Comparison of ENCODE assay signal across 8 cellular contexts in the genomic region with DNA sequence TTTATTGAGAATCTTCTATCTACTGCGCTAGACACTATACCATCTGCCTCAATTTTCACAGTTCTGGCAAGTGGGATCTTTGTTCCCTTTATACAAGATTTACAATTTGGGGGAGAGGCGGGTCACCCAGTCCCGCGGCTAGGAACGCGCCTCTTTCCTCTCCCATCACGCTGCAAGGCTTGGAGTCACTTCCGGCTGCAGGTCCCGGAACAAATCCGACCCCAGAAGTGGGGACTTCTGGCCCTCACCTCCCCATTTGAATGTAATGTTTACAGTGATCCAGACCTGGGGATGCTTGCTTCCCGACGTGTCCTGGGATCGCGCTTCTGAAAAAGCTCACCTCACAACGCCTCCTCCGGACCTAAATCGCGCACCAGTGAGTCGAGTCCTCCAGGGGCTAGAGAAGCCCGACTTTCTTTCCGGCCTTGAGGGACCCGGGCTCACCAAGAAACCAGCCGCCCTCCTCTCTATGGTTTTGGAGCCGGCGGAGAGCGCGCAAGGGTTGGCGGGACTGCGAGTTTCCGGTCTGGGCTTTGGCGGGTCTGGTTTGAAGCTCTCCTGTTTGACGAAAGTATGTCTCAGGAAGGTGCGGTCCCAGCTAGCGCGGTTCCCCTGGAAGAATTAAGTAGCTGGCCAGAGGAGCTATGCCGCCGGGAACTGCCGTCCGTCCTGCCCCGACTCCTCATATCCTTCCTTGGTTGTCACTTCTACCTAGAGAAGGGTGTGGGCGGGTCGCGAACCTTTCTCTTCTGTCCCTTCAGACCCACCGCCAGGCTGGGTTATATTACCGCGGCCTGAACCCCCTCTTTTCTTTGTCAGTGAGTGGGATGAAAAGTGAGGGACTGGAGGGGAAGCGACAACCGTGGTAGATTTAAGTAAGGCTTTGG. TPM values are rescaled to one million over a fixed set of nuclear protein-coding genes. Genes with fewer than 3 reads are reported as not detected.
DNase-seq lines count a peak whose midpoint lies in the region; ATAC-seq and TF ChIP-seq lines count a peak whose summit lies in the region.

Gene METTL18 (minus strand): TSS at position 378 of the 887 bp plus-strand sequence. CDS start 1,212 bp downstream, outside the sequence.

- H3K27me3 ChIP-seq in left ventricle myocardium inferior (ENCODE audit: low read depth) = no peaks in the 10 kb centered on the region

- under 1% methylated on average over 48 of the region's 48 CpGs for WGBS in urinary bladder

- intact Hi-C loops in T-helper 1 cell treated with Interleukin-12 subunit alpha and Interleukin-12 subunit beta and Interleukin-4 antibody, amounts not matched to agents 30 ng/mL and 1 ng/mL, for 36 hours (cut with micrococcal nuclease) = loop anchor here (1.0 to 10.0 kb wide), 16 partner anchors 82 to 1947 kb away; partner anchors contain the start of genes ATP1B1, BLZF1, DCAF6 and F5
- intact Hi-C loops in left ventricle myocardium inferior (cut with micrococcal nuclease) = no loop called here

- no peaks in the 10 kb centered on the region for H3K9me3 ChIP-seq in left ventricle myocardium inferior (replicated peaks)

- in situ Hi-C loops in GM13976 (cut with MboI; ENCODE audit: low sequenced_read_pairs, unreplicated experiment) = loop anchor here (10.0 kb wide), 1 partner anchor 190 kb away; no protein-coding TSS in a partner anchor

- peak within 1 kb of the TSS; percentile 96 for H3K27ac ChIP-seq in left ventricle myocardium inferior (replicated peaks)
- H3K27ac ChIP-seq in urinary bladder (ENCODE audit: low read depth) = peak within 1 kb of the TSS; percentile 92

- no peaks in the 10 kb centered on the region for H3K9me3 Mint-ChIP-seq in progenitor cell of endocrine pancreas (ENCODE audit: low read depth)

- H3K36me3 ChIP-seq in left ventricle myocardium inferior = peaks cover 15% of the 10 kb centered on the region
- no peaks in the 10 kb centered on the region for H3K36me3 ChIP-seq in urinary bladder (ENCODE audit: insufficient read depth)

- peak within 1 kb of the TSS; percentile 99 for H3K4me3 Mint-ChIP-seq in progenitor cell of endocrine pancreas (ENCODE audit: low read depth)

- DNase-seq in GM13976 (ENCODE audit: low spot score) (peak; percentile 88), NCI-H146 treated with DMSO at 0.1 percent for 48 hours (lab: John Stamatoyannopoulos, UW; ENCODE audit: unreplicated experiment) (peak; percentile 81), amniotic stem cell (lab: John Stamatoyannopoulos, UW) (peak; percentile 89), left ventricle myocardium inferior (peak; percentile 89), progenitor cell of endocrine pancreas (ENCODE audit: low spot score, unreplicated experiment) (peak; percentile 67)

- peak; percentile 92 for ATAC-seq in HG02870 (IDR thresholded peaks at IDR 0.05; ENCODE audit: unreplicated experiment)

- H3K27me3 Mint-ChIP-seq in progenitor cell of endocrine pancreas = no peaks in the 10 kb centered on the region

- H3K4me1 Mint-ChIP-seq in progenitor cell of endocrine pancreas (ENCODE audit: low read depth) = peaks cover 26% of the 10 kb centered on the region

- H3K4me3 ChIP-seq in left ventricle myocardium inferior (peak within 1 kb of the TSS; percentile 77), urinary bladder (ENCODE audit: low read depth, low read length) (peak within 1 kb of the TSS; percentile 74)

- no peak for TF ChIP-seq CTCF in GM13976 (IDR thresholded peaks at IDR 0.05; ENCODE audit: borderline replicate concordance, control extremely low read depth, extremely low read depth, insufficient read depth, missing control alignments)
- peak; percentile 18 for TF ChIP-seq CTCF in left ventricle myocardium inferior (IDR thresholded peaks at IDR 0.05; ENCODE audit: borderline replicate concordance)
- no peak for TF ChIP-seq CTCF in progenitor cell of endocrine pancreas (IDR thresholded peaks at IDR 0.05; ENCODE audit: unreplicated experiment)

- peaks cover 9% of the 10 kb centered on the region for H3K36me3 Mint-ChIP-seq in progenitor cell of endocrine pancreas (ENCODE audit: insufficient read depth)

- H3K4me1 ChIP-seq in left ventricle myocardium inferior (peaks cover 34% of the 10 kb centered on the region), urinary bladder (ENCODE audit: insufficient read depth) (no peaks in the 10 kb centered on the region)

- H3K27ac Mint-ChIP-seq in progenitor cell of endocrine pancreas = peak within 1 kb of the TSS; percentile 99

RNA-seq across cellular contexts. Expression of gene METTL18, which starts in this region (rescaled TPM):
- total RNA-seq in T-helper 1 cell treated with Interleukin-12 subunit alpha and Interleukin-12 subunit beta and Interleukin-4 antibody, amounts not matched to agents 30 ng/mL and 1 ng/mL, for 36 hours = 11.8 and 12.1 TPM in 2 replicates
- 5.9 TPM for total RNA-seq in left ventricle myocardium inferior
- 9.3 and 12.7 TPM in 2 replicates for total RNA-seq in progenitor cell of endocrine pancreas
- 14.8 TPM for total RNA-seq in urinary bladder
- 7.2 TPM for polyA plus RNA-seq in urinary bladder

Comparison
In these comparisons a context has a peak if more than half of its experiments do, and no peak if none do; other contexts are left out.
1. Peak in every context shown above with its lines: DNase-seq, ATAC-seq, H3K4me3 ChIP-seq and H3K27ac ChIP-seq.